10 cellular contexts compared by ENCODE assay signal in the genomic region with DNA sequence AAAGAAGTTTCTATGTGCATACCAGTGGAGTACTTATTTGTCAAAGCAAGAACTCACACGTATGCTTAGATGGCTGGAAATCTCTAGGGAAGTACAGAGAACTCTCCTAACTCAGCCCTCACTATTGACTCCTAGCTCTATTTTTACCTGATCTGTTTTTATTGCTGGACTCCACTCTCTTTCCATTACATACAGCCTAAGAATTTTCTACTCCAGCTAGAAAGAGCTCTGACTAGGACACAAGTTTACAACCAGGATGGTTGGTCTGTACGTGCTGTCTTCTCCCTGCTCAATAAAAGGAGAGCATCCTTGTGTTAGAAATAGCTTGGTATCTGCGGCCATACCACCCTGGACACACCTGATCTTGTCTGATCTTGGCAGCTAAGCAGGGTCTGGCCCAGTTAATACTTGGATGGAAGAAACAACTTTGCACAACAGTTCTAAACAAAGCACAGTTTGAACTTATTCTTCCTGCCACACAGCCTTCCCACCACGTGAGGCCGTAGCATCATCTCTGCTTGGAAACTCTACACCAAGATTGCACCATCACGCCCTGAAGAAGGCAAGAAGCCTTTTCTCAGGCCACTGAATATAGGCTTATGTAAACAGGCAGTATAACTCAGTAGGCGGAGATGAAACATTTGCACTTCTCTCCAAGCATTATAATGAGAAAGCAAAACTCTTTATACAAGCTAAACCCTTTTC. TPM values are rescaled to one million over a fixed set of nuclear protein-coding genes. Genes with fewer than 3 reads are reported as not detected.
DNase-seq lines count a peak whose midpoint lies in the region; ATAC-seq, FAIRE-seq and TF ChIP-seq lines count a peak whose summit lies in the region.
"Had no signal": no experiment of that assay in that cellular context is flagged by ENCODE, and none has a peak within 500 bp of the region (broad histone marks: within the 10 kb centered on the region; RNA-seq: fewer than 3 reads in every experiment).

No MANE protein-coding gene starts in this region.

- H3K4me3 ChIP-seq in astrocyte of the spinal cord (ENCODE audit: low read depth, low read length) (no peak overlapping the region), lung (no peak overlapping the region)

- peaks cover 0 to 1% of the 10 kb centered on the region in 2 donors for H3K9me3 ChIP-seq in lung (ENCODE audit: control insufficient read depth in 2 of 2, insufficient read depth in 1 of 2, low read length in 1 of 2)

- no peaks in the 10 kb centered on the region for H3K4me1 ChIP-seq in lung (ENCODE audit: control insufficient read depth in 2 of 2, insufficient read depth in 2 of 2, low read length in 2 of 2)

- H3K27ac ChIP-seq in lung (ENCODE audit: low read depth in 1 of 2, low read length in 1 of 2) = no peak overlapping the region

- H3K27ac Mint-ChIP-seq in type B pancreatic cell = peak overlapping the region; percentile 61
- H3K27ac Mint-ChIP-seq: stimulated activated naive CD8-positive, alpha-beta T cell treated with anti-CD3 and anti-CD28 coated beads, Interleukin-15, Interleukin-2, amounts not matched to agents 100 ng/mL and 50 ng/mL, for 24 hours had no signal

- peak; percentile 34 for ATAC-seq in lung (ENCODE audit: insufficient read depth, low FRiP score)
- no peak for ATAC-seq in omental fat pad (ENCODE audit: low FRiP score)
- ATAC-seq: right cardiac atrium had no signal

- peaks cover 2% of the 10 kb centered on the region for H3K27me3 Mint-ChIP-seq in type B pancreatic cell
- H3K27me3 Mint-ChIP-seq: stimulated activated naive CD8-positive, alpha-beta T cell treated with anti-CD3 and anti-CD28 coated beads, Interleukin-15, Interleukin-2, amounts not matched to agents 100 ng/mL and 50 ng/mL, for 24 hours had no signal

- no peaks in the 10 kb centered on the region for H3K36me3 ChIP-seq in lung (ENCODE audit: control insufficient read depth in 2 of 2, insufficient read depth in 2 of 2, low read length in 2 of 2)

- no peaks in the 10 kb centered on the region for H3K9me3 Mint-ChIP-seq in type B pancreatic cell
- H3K9me3 Mint-ChIP-seq: stimulated activated naive CD8-positive, alpha-beta T cell treated with anti-CD3 and anti-CD28 coated beads, Interleukin-15, Interleukin-2, amounts not matched to agents 100 ng/mL and 50 ng/mL, for 24 hours had no signal

- FAIRE-seq in RCC 7860 (lab: Jason Lieb, UNC) = no peak

- no peak overlapping the region for H3K4me3 Mint-ChIP-seq in type B pancreatic cell
- H3K4me3 Mint-ChIP-seq: stimulated activated naive CD8-positive, alpha-beta T cell treated with anti-CD3 and anti-CD28 coated beads, Interleukin-15, Interleukin-2, amounts not matched to agents 100 ng/mL and 50 ng/mL, for 24 hours had no signal

- DNase-seq in M059J (ENCODE audit: low read depth) (peak; percentile 80), astrocyte of the spinal cord (ENCODE audit: low read depth, low spot score) (peak; percentile 87), lung (ENCODE audit: low spot score) (peak; percentile 36), type B pancreatic cell (ENCODE audit: extremely low spot score, unreplicated experiment) (no peak), RCC 7860 (ENCODE audit: low spot score) (no peak), foreskin melanocyte (no peak), omental fat pad (ENCODE audit: low spot score) (no peak)
- DNase-seq: activated CD4-positive, alpha-beta T cell treated with anti-CD3 and anti-CD28 coated beads for 1 hour; right cardiac atrium had no signal

- H3K4me1 Mint-ChIP-seq in type B pancreatic cell (ENCODE audit: unreplicated experiment) = peaks cover 13% of the 10 kb centered on the region

- in situ Hi-C loops in astrocyte of the spinal cord (cut with HindIII; ENCODE audit: low sequenced_read_pairs) = no loop called here

- H3K27me3 ChIP-seq in lung (ENCODE audit: control insufficient read depth, insufficient read depth) = no peaks in the 10 kb centered on the region

- TF ChIP-seq CTCF in astrocyte of the spinal cord (IDR thresholded peaks at IDR 0.05; ENCODE audit: low read depth, low read length) = peak; percentile 22
- no peak for TF ChIP-seq CTCF in lung (IDR thresholded peaks at IDR 0.05; ENCODE audit: control extremely low read depth, extremely low read depth)
- no peak for TF ChIP-seq CTCF in type B pancreatic cell (conservative IDR thresholded peaks at IDR 0.05)
- TF ChIP-seq CTCF in omental fat pad (IDR thresholded peaks at IDR 0.05) = no peak

- H3K36me3 Mint-ChIP-seq in type B pancreatic cell = no peaks in the 10 kb centered on the region

- WGBS in lung, 2 donors = 58 to 68% methylated on average over 7 of the region's 7 CpGs

RNA-seq across cellular contexts. Expression of gene KCNMA1, which starts 50.7 kb away (rescaled TPM):
- 16.1 and 23.3 TPM in 2 replicates for total RNA-seq in M059J (2014; rRNA removed; shearing (Covaris generic))
- total RNA-seq in lung = 10 to 100 TPM in 1 of 2 donors, 1 to 10 TPM in 1; 4.5 to 13.0 TPM
- polyA plus RNA-seq in lung = 1 to 10 TPM; 3.8 to 6.5 TPM
- 27.9 and 30.1 TPM in 2 replicates for total RNA-seq in type B pancreatic cell (ENCODE audit: low replicate concordance)
- total RNA-seq in omental fat pad = 10 to 100 TPM; 10.1 to 32.6 (median 20.1) TPM

Comparison
In these comparisons a context has a peak if more than half of its experiments do, and no peak if none do; other contexts are left out.
1. DNase-seq: peak in M059J (single experiment), astrocyte of the spinal cord (single experiment) and lung (single experiment); none in type B pancreatic cell (single experiment), RCC 7860 (single experiment), foreskin melanocyte (single experiment) and omental fat pad (single experiment).